In the genomic region with DNA sequence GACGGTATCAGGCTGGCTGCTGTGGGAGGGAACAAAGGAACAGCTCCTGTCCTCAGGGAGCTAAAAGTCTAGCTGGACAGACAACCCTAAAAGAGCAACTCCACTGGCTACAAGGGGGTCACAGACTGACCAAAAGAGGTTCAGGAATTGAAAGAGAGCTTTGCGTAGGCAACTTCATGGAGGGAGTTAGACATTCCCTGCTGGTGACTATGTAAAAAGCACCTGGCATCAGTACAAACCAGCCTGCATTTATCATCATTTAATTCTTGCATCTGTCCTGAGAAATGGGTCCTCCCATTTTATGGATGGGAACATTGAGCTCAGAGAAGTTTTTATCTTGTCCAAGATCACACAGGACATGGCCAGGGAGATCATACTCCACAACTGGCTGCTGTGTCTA, we compare ENCODE assay signal across 1 cellular context.
TF ChIP-seq lines count a peak whose summit lies in the region.

No MANE protein-coding gene starts in this region.

TF ChIP-seq in A549, 52 proteins besides CTCF, POLR2A, EP300 and RAD21 (continued from another document):
- TF ChIP-seq ELK1 (IDR thresholded peaks at IDR 0.05; ENCODE audit: low read depth, low read length), result no peak
- no peak for TF ChIP-seq MAFK (IDR thresholded peaks at IDR 0.05; ENCODE audit: partially characterized antibody)
- no peak for TF ChIP-seq TP53 (CRISPR knock-in tag; IDR thresholded peaks at IDR 0.05)
- no peak for TF ChIP-seq MAZ (IDR thresholded peaks at IDR 0.05; ENCODE audit: borderline replicate concordance, low read depth, low read length)
- TF ChIP-seq RFX5 (IDR thresholded peaks at IDR 0.05), result no peak
- TF ChIP-seq ZFP36 (IDR thresholded peaks at IDR 0.05; ENCODE audit: borderline replicate concordance, partially characterized antibody), result no peak
